17 cellular contexts compared by ENCODE assay signal in genomic region chr20:19738936-19739335, GRCh38. TPM values are rescaled to one million over a fixed set of nuclear protein-coding genes. Genes with fewer than 3 reads are reported as not detected.
"Had no signal": no experiment of that assay in that cellular context is flagged by ENCODE, and none has a peak within 500 bp of the region (broad histone marks: within the 10 kb centered on the region; RNA-seq: fewer than 3 reads in every experiment).

No MANE protein-coding gene starts in this region.

- H3K36me3 ChIP-seq: ovary, sigmoid colon, spleen had no signal

- H3K27ac ChIP-seq: ovary, sigmoid colon, spleen had no signal

- DNase-seq: activated B cell treated with CpG ODN at 0.5 μM for 24 hours; activated CD4-positive, alpha-beta T cell treated with anti-CD3 and anti-CD28 coated beads, Interleukin-2, amount 10 ng/mL, durations not matched to agents 24 days and 14 days; activated CD8-positive, alpha-beta memory T cell treated with anti-CD3 and anti-CD28 coated beads, Interleukin-2, amount 50 U/mL, for 4 hours; activated CD8-positive, alpha-beta T cell treated with anti-CD3 and anti-CD28 coated beads, Interleukin-2, amount 10 ng/mL, durations not matched to agents 7 days and 5 days; activated effector memory CD4-positive, alpha-beta T cell treated with anti-CD3 and anti-CD28 coated beads, Interleukin-2, amount 50 U/mL, for 16 hours; activated T-cell treated with anti-CD3 and anti-CD28 coated beads, Interleukin-2, amount 50 U/mL, for 48 hours; amniotic stem cell; effector memory CD8-positive, alpha-beta T cell; hypothalamus; kidney; left ventricle myocardium superior; ovary; sigmoid colon; spleen; stimulated activated CD4-positive, alpha-beta T cell treated with anti-CD3 and anti-CD28 coated beads, Interleukin-1b, Interleukin-23, amount 100 ng/mL, for 48 hours; stimulated activated naive CD8-positive, alpha-beta T cell treated with anti-CD3 and anti-CD28 coated beads, Interleukin-15, amount 100 ng/mL, for 72 hours had no signal

- H3K9me3 ChIP-seq: ovary, sigmoid colon, spleen had no signal

- ATAC-seq: activated CD8-positive, alpha-beta T cell treated with anti-CD3 and anti-CD28 coated beads, Interleukin-2, amount 10 ng/mL, durations not matched to agents 7 days and 5 days; effector memory CD8-positive, alpha-beta T cell; left ventricle myocardium superior; stimulated activated naive CD8-positive, alpha-beta T cell treated with anti-CD3 and anti-CD28 coated beads, Interleukin-15, amount 100 ng/mL, for 72 hours had no signal

- H3K4me1 ChIP-seq: sigmoid colon had no signal

- H3K27me3 ChIP-seq: ovary had no signal

- H3K4me3 ChIP-seq: ovary, sigmoid colon, spleen had no signal

RNA-seq across cellular contexts. Expression of gene RIN2, which starts 19.1 kb away (rescaled TPM):
- total RNA-seq: activated CD4-positive, alpha-beta T cell treated with anti-CD3 and anti-CD28 coated beads, Interleukin-2, amount 10 ng/mL, durations not matched to agents 24 days and 14 days; activated CD8-positive, alpha-beta T cell treated with anti-CD3 and anti-CD28 coated beads, Interleukin-2, amount 10 ng/mL, durations not matched to agents 7 days and 5 days; T-helper 2 cell treated with Interferon-gamma antibody and Interleukin-4, amounts not matched to agents 100 ng/mL and 5 ng/mL, for 36 hours had no signal
